Comparison of ENCODE assay signal across 1 cellular context in genomic region chr9:127857278-127857677, GRCh38.
TF ChIP-seq lines count a peak whose summit lies in the region.

No MANE protein-coding gene starts in this region.

TF ChIP-seq in endothelial cell of umbilical vein, 7 proteins besides CTCF, POLR2A, EP300 and RAD21:
- TF ChIP-seq JUN (IDR thresholded peaks at IDR 0.05; ENCODE audit: borderline replicate concordance, insufficient read depth, insufficient read length, low read depth): no peak
- TF ChIP-seq EZH2 (IDR thresholded peaks at IDR 0.05; ENCODE audit: borderline replicate concordance, low read depth, low read length, severe bottlenecking): no peak
- TF ChIP-seq MAX (IDR thresholded peaks at IDR 0.05; ENCODE audit: insufficient read depth, insufficient read length): no peak
- no peak for TF ChIP-seq MYC (IDR thresholded peaks at IDR 0.05; ENCODE audit: low read depth, low read length)
- no peak for TF ChIP-seq GATA2 (IDR thresholded peaks at IDR 0.05; ENCODE audit: insufficient read depth, insufficient read length, low read depth, low read length)
